7 cellular contexts compared by ENCODE assay signal in genomic region chr10:110207805-110208613, GRCh38. TPM values are rescaled to one million over a fixed set of nuclear protein-coding genes. Genes with fewer than 3 reads are reported as not detected.
A peak's percentile ranks its signal among the peaks of the same experiment; 100 is the strongest.
DNase-seq lines count a peak whose midpoint lies in the region; ATAC-seq and TF ChIP-seq lines count a peak whose summit lies in the region.

No MANE protein-coding gene starts in this region.

- H3K9me3 Mint-ChIP-seq in stimulated activated naive B cell treated with anti-CD40 and anti-IgM and Interleukin-4, amounts not matched to agents 10 μg/mL and 1 μg/mL and 100 μg/mL, for 72 hours, result no peaks in the 10 kb centered on the region

- peak overlapping the region; percentile 94 for H3K4me3 Mint-ChIP-seq in stimulated activated naive B cell treated with anti-CD40 and anti-IgM and Interleukin-4, amounts not matched to agents 10 μg/mL and 1 μg/mL and 100 μg/mL, for 72 hours

- TF ChIP-seq RAD21 in Ishikawa (IDR thresholded peaks at IDR 0.05; ENCODE audit: low read depth), result no peak

- peaks cover 30 to 55% of the 10 kb centered on the region in 2 donors for H3K4me1 Mint-ChIP-seq in stimulated activated naive B cell treated with anti-CD40 and anti-IgM and Interleukin-4, amounts not matched to agents 10 μg/mL and 1 μg/mL and 100 μg/mL, for 72 hours

- H3K27ac Mint-ChIP-seq in stimulated activated naive B cell treated with anti-CD40 and anti-IgM and Interleukin-4, amounts not matched to agents 10 μg/mL and 1 μg/mL and 100 μg/mL, for 72 hours, result peak overlapping the region; percentile 85

- peak; percentile 3 for ATAC-seq in left lobe of liver
- ATAC-seq in stimulated activated naive B cell treated with anti-CD40 and anti-IgM and Interleukin-4, amounts not matched to agents 10 μg/mL and 1 μg/mL and 100 μg/mL, for 72 hours (replicated peaks), result peak; percentile 5 to 13
- no peak for ATAC-seq in HG02885 (IDR thresholded peaks at IDR 0.05; ENCODE audit: poor library complexity, unreplicated experiment)

- H3K27me3 Mint-ChIP-seq in stimulated activated naive B cell treated with anti-CD40 and anti-IgM and Interleukin-4, amounts not matched to agents 10 μg/mL and 1 μg/mL and 100 μg/mL, for 72 hours, result peaks cover 5 to 20% of the 10 kb centered on the region in 2 donors

- no peak for TF ChIP-seq EP300 in Ishikawa (IDR thresholded peaks at IDR 0.05; ENCODE audit: borderline replicate concordance)

- TF ChIP-seq CTCF in GM13977 (IDR thresholded peaks at IDR 0.05; ENCODE audit: extremely low read depth, insufficient read depth, missing control alignments), result no peak

- H3K27ac ChIP-seq in caudate nucleus (ENCODE audit: low read depth, low read length), result peak overlapping the region; percentile 99

- DNase-seq in GM13977 (ENCODE audit: low spot score), result peak; percentile 62
- DNase-seq in T-helper 9 cell, result peak; percentile 47
- DNase-seq in caudate nucleus (lab: John Stamatoyannopoulos, UW), result peak in 20 of 61 donors; percentile 13 to 74 (median 48)
- DNase-seq in left lobe of liver (ENCODE audit: low spot score), result no peak
- peak; percentile 22 for DNase-seq in stimulated activated naive B cell treated with anti-CD40 and anti-IgM and Interleukin-4, amounts not matched to agents 10 μg/mL and 1 μg/mL and 100 μg/mL, for 72 hours

- H3K36me3 Mint-ChIP-seq in stimulated activated naive B cell treated with anti-CD40 and anti-IgM and Interleukin-4, amounts not matched to agents 10 μg/mL and 1 μg/mL and 100 μg/mL, for 72 hours, result peaks cover 0 to 3% of the 10 kb centered on the region in 2 donors

- in situ Hi-C loops in GM13977 (cut with MboI; ENCODE audit: low pct_unique_long_range_greater_than_20kb, low sequenced_read_pairs, unreplicated experiment), result no loop called here

TF ChIP-seq in Ishikawa, 13 proteins besides CTCF, POLR2A, EP300 and RAD21:
- peak; percentile 78 for TF ChIP-seq MAX (IDR thresholded peaks at IDR 0.05)
- TF ChIP-seq, protein P1, sequence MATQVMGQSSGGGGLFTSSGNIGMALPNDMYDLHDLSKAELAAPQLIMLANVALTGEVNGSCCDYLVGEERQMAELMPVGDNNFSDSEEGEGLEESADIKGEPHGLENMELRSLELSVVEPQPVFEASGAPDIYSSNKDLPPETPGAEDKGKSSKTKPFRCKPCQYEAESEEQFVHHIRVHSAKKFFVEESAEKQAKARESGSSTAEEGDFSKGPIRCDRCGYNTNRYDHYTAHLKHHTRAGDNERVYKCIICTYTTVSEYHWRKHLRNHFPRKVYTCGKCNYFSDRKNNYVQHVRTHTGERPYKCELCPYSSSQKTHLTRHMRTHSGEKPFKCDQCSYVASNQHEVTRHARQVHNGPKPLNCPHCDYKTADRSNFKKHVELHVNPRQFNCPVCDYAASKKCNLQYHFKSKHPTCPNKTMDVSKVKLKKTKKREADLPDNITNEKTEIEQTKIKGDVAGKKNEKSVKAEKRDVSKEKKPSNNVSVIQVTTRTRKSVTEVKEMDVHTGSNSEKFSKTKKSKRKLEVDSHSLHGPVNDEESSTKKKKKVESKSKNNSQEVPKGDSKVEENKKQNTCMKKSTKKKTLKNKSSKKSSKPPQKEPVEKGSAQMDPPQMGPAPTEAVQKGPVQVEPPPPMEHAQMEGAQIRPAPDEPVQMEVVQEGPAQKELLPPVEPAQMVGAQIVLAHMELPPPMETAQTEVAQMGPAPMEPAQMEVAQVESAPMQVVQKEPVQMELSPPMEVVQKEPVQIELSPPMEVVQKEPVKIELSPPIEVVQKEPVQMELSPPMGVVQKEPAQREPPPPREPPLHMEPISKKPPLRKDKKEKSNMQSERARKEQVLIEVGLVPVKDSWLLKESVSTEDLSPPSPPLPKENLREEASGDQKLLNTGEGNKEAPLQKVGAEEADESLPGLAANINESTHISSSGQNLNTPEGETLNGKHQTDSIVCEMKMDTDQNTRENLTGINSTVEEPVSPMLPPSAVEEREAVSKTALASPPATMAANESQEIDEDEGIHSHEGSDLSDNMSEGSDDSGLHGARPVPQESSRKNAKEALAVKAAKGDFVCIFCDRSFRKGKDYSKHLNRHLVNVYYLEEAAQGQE (IDR thresholded peaks at IDR 0.05; ENCODE audit: low read depth), result no peak
- TF ChIP-seq EGR1 (IDR thresholded peaks at IDR 0.05), result no peak
- 0 out of 2 replicates have a peak, but pooled peaks have one; percentile 57 for TF ChIP-seq ZBTB7A (IDR thresholded peaks at IDR 0.05; ENCODE audit: low read depth)

RNA-seq across cellular contexts. Expression of gene MXI1, which starts 0.6 kb away (rescaled TPM):
- total RNA-seq in left lobe of liver, result 26.3 TPM
